Comparison of ENCODE assay signal across 14 cellular contexts in genomic region chr1:61357539-61357938, GRCh38.
DNase-seq lines count a peak whose midpoint lies in the region; ATAC-seq and TF ChIP-seq lines count a peak whose summit lies in the region.
"Had no signal": no experiment of that assay in that cellular context is flagged by ENCODE, and none has a peak within 500 bp of the region (broad histone marks: within the 10 kb centered on the region; RNA-seq: fewer than 3 reads in every experiment).

No MANE protein-coding gene starts in this region.

- POLR2A ChIA-PET in activated CD4-positive, alpha-beta T cell treated with anti-CD3 and anti-CD28 coated beads for 36 hours (lab: Charles Lee): no interaction called here

- no peaks in the 10 kb centered on the region for H3K9me3 ChIP-seq in right cardiac atrium (ENCODE audit: control insufficient read depth, low read length)
- H3K9me3 ChIP-seq in SK-N-MC (ENCODE audit: low read depth, low read length): no peaks in the 10 kb centered on the region
- H3K9me3 ChIP-seq: BLaER1 treated with 17β-estradiol and CSF1 and Interleukin-3, amounts not matched to agents 10 nM and 100 nM; HAP-1 had no signal

- H3K4me3 Mint-ChIP-seq in mesothelial cell of epicardium: no peak overlapping the region
- H3K4me3 Mint-ChIP-seq in activated CD4-positive, alpha-beta T cell treated with anti-CD3 and anti-CD28 coated beads for 36 hours: no peak overlapping the region
- H3K4me3 Mint-ChIP-seq: B cell; CD8-positive, alpha-beta T cell had no signal

- H3K27ac Mint-ChIP-seq in mesothelial cell of epicardium: peak overlapping the region; percentile 75
- H3K27ac Mint-ChIP-seq in activated CD4-positive, alpha-beta T cell treated with anti-CD3 and anti-CD28 coated beads for 36 hours: no peak overlapping the region
- H3K27ac Mint-ChIP-seq: B cell; CD8-positive, alpha-beta T cell had no signal

- H3K9ac ChIP-seq in SK-N-MC (ENCODE audit: insufficient read length): no peak overlapping the region
- H3K9ac ChIP-seq: BLaER1 treated with 17β-estradiol and CSF1 and Interleukin-3, amounts not matched to agents 10 nM and 100 nM; GM23248 had no signal

- H3K27me3 Mint-ChIP-seq in mesothelial cell of epicardium (ENCODE audit: low read depth): no peaks in the 10 kb centered on the region
- no peaks in the 10 kb centered on the region for H3K27me3 Mint-ChIP-seq in activated CD4-positive, alpha-beta T cell treated with anti-CD3 and anti-CD28 coated beads for 36 hours

- peaks cover 33% of the 10 kb centered on the region for H3K36me3 Mint-ChIP-seq in mesothelial cell of epicardium
- no peaks in the 10 kb centered on the region for H3K36me3 Mint-ChIP-seq in activated CD4-positive, alpha-beta T cell treated with anti-CD3 and anti-CD28 coated beads for 36 hours (ENCODE audit: low read depth)

- no peaks in the 10 kb centered on the region for H3K9me3 Mint-ChIP-seq in mesothelial cell of epicardium
- H3K9me3 Mint-ChIP-seq in activated CD4-positive, alpha-beta T cell treated with anti-CD3 and anti-CD28 coated beads for 36 hours (ENCODE audit: low read depth): no peaks in the 10 kb centered on the region
- H3K9me3 Mint-ChIP-seq: CD8-positive, alpha-beta T cell had no signal

- DNase-seq in right cardiac atrium (no peak), left ventricle myocardium superior (no peak), SK-N-MC (ENCODE audit: low read depth, low spot score) (peak; percentile 35), mesothelial cell of epicardium (ENCODE audit: low spot score in 2 of 2, unreplicated experiment in 2 of 2) (no peak)
- no peak for DNase-seq in activated CD4-positive, alpha-beta T cell treated with anti-CD3 and anti-CD28 coated beads for 36 hours
- DNase-seq: Calu3; CD8-positive, alpha-beta T cell; DMS79 treated with DMSO at 0.1 percent for 48 hours; GF-D8; GM23248 had no signal

- ATAC-seq in right cardiac atrium (no peak), left ventricle myocardium superior (no peak), HG02981 (IDR thresholded peaks at IDR 0.05; ENCODE audit: unreplicated experiment) (no peak)
- ATAC-seq in activated CD4-positive, alpha-beta T cell treated with anti-CD3 and anti-CD28 coated beads for 36 hours: no peak
- ATAC-seq: CD8-positive, alpha-beta T cell had no signal

- no peak for TF ChIP-seq CTCF in mesothelial cell of epicardium (IDR thresholded peaks at IDR 0.05; ENCODE audit: unreplicated experiment)

- H3K27me3 ChIP-seq in right cardiac atrium (ENCODE audit: control insufficient read depth, insufficient read depth): no peaks in the 10 kb centered on the region
- H3K27me3 ChIP-seq: BLaER1 treated with 17β-estradiol and CSF1 and Interleukin-3, amounts not matched to agents 10 nM and 100 nM had no signal

- peaks cover 28% of the 10 kb centered on the region for H3K4me1 Mint-ChIP-seq in mesothelial cell of epicardium
- no peaks in the 10 kb centered on the region for H3K4me1 Mint-ChIP-seq in activated CD4-positive, alpha-beta T cell treated with anti-CD3 and anti-CD28 coated beads for 36 hours
- H3K4me1 Mint-ChIP-seq: B cell had no signal

- WGBS in right cardiac atrium: 85% methylated on average over 5 of the region's 5 CpGs

- CTCF ChIA-PET in activated CD4-positive, alpha-beta T cell treated with anti-CD3 and anti-CD28 coated beads for 36 hours (lab: Charles Lee): interaction anchor here (1.1 kb wide), 1 partner anchor 307 kb away, joined by 3 read pairs; no protein-coding TSS in a partner anchor

- H3K27ac ChIP-seq in right cardiac atrium (ENCODE audit: low read length): peak overlapping the region; percentile 53
- H3K27ac ChIP-seq in SK-N-MC: no peak overlapping the region
- H3K27ac ChIP-seq: BLaER1 treated with 17β-estradiol and CSF1 and Interleukin-3, amounts not matched to agents 10 nM and 100 nM; GM23248 had no signal

- intact Hi-C loops in right cardiac atrium (cut with DNase I): no loop called here
- intact Hi-C loops in left ventricle myocardium superior (cut with micrococcal nuclease): no loop called here
- intact Hi-C loops in activated CD4-positive, alpha-beta T cell treated with anti-CD3 and anti-CD28 coated beads for 36 hours (cut with DNase I, micrococcal nuclease): no loop called here

- H3K4me3 ChIP-seq in right cardiac atrium (ENCODE audit: low read length): no peak overlapping the region
- peak overlapping the region; percentile 47; the same call in 1 of the 2 replicates for H3K4me3 ChIP-seq in SK-N-MC
- H3K4me3 ChIP-seq: BLaER1 treated with 17β-estradiol and CSF1 and Interleukin-3, amounts not matched to agents 10 nM and 100 nM; GM23248; HAP-1 had no signal

- H3K4me1 ChIP-seq in right cardiac atrium (ENCODE audit: control insufficient read depth, insufficient read depth, low read length): peaks cover 15% of the 10 kb centered on the region

- no peaks in the 10 kb centered on the region; the same call in 1 of the 2 replicates for H3K36me3 ChIP-seq in SK-N-MC (ENCODE audit: insufficient read depth, low read length)
- H3K36me3 ChIP-seq: BLaER1 treated with 17β-estradiol and CSF1 and Interleukin-3, amounts not matched to agents 10 nM and 100 nM; HAP-1 had no signal
